ENCODE assay signal across 1 cellular context in genomic region chr17:688100-688989, GRCh38.
TF ChIP-seq lines count a peak whose summit lies in the region.

No MANE protein-coding gene starts in this region.

TF ChIP-seq in GM23338, 12 proteins besides CTCF, POLR2A, EP300 and RAD21 (continued from another document):
- TF ChIP-seq REST (IDR thresholded peaks at IDR 0.05; ENCODE audit: unreplicated experiment) = no peak
- TF ChIP-seq EZH2 (IDR thresholded peaks at IDR 0.05; ENCODE audit: low read depth, unreplicated experiment) = no peak
